In genomic region chr4:139957108-139957464, GRCh38 we compare ENCODE assay signal across 1 cellular context.
TF ChIP-seq lines count a peak whose summit lies in the region.

No MANE protein-coding gene starts in this region.

TF ChIP-seq in SK-N-SH, 30 proteins besides CTCF, POLR2A, EP300 and RAD21 (continued from another document):
- TF ChIP-seq, protein P1, sequence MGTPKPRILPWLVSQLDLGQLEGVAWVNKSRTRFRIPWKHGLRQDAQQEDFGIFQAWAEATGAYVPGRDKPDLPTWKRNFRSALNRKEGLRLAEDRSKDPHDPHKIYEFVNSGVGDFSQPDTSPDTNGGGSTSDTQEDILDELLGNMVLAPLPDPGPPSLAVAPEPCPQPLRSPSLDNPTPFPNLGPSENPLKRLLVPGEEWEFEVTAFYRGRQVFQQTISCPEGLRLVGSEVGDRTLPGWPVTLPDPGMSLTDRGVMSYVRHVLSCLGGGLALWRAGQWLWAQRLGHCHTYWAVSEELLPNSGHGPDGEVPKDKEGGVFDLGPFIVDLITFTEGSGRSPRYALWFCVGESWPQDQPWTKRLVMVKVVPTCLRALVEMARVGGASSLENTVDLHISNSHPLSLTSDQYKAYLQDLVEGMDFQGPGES (IDR thresholded peaks at IDR 0.05; ENCODE audit: low read depth, low read length): no peak
- no peak for TF ChIP-seq GATA2 (CRISPR knock-in tag; IDR thresholded peaks at IDR 0.05)
TF ChIP-seq in SK-N-SH: peak in this region for 0.
